In genomic region chr4:73729534-73730165, GRCh38 we compare ENCODE assay signal across 8 cellular contexts. TPM values are rescaled to one million over a fixed set of nuclear protein-coding genes. Genes with fewer than 3 reads are reported as not detected.
DNase-seq lines count a peak whose midpoint lies in the region; ATAC-seq and TF ChIP-seq lines count a peak whose summit lies in the region.

No MANE protein-coding gene starts in this region.

- ATAC-seq in HG02623 (IDR thresholded peaks at IDR 0.05; ENCODE audit: unreplicated experiment) = peak; percentile 67
- ATAC-seq in HG02840 (IDR thresholded peaks at IDR 0.05; ENCODE audit: low FRiP score, unreplicated experiment) = no peak

- TF ChIP-seq POLR2A in NB4 (IDR thresholded peaks at IDR 0.05; ENCODE audit: extremely low read depth, insufficient read length) = no peak

- no peak overlapping the region for H3K4me3 ChIP-seq in GM06990 (replicated peaks; ENCODE audit: low read depth, low read length)
- H3K4me3 ChIP-seq in NB4 (ENCODE audit: low read depth, low read length) = no peak overlapping the region
- H3K4me3 ChIP-seq in fibroblast of pulmonary artery (replicated peaks; ENCODE audit: low read depth, low read length) = no peak overlapping the region

- no peaks in the 10 kb centered on the region for H3K36me3 ChIP-seq in GM06990 (ENCODE audit: control insufficient read depth, insufficient read depth, low read length)

- DNase-seq in 8988T = peak; percentile 20
- DNase-seq in GM06990 (ENCODE audit: extremely low read depth, insufficient read length) = no peak
- peak; percentile 86 for DNase-seq in NB4 (ENCODE audit: low read depth)
- peak; percentile 57 for DNase-seq in SW480 (ENCODE audit: low spot score)
- peak; percentile 96 for DNase-seq in fibroblast of pulmonary artery (ENCODE audit: low read depth)
- DNase-seq in occipital lobe (lab: John Stamatoyannopoulos, UW) = peak; percentile 30

- TF ChIP-seq CTCF in GM06990 (IDR thresholded peaks at IDR 0.05; ENCODE audit: insufficient read depth, low read length, poor library complexity, severe bottlenecking) (peak; percentile 86), NB4 (IDR thresholded peaks at IDR 0.05; ENCODE audit: low read depth, low read length) (peak; percentile 78), fibroblast of pulmonary artery (IDR thresholded peaks at IDR 0.05; ENCODE audit: low read length, missing control alignments) (peak; percentile 98)

- no peaks in the 10 kb centered on the region for H3K27me3 ChIP-seq in GM06990 (replicated peaks; ENCODE audit: control insufficient read depth, insufficient read depth, low read length)

RNA-seq across cellular contexts. Expression of gene CXCL8, which starts 10.7 kb away (rescaled TPM):
- 5.1 TPM for total RNA-seq in occipital lobe
